In the genomic region with DNA sequence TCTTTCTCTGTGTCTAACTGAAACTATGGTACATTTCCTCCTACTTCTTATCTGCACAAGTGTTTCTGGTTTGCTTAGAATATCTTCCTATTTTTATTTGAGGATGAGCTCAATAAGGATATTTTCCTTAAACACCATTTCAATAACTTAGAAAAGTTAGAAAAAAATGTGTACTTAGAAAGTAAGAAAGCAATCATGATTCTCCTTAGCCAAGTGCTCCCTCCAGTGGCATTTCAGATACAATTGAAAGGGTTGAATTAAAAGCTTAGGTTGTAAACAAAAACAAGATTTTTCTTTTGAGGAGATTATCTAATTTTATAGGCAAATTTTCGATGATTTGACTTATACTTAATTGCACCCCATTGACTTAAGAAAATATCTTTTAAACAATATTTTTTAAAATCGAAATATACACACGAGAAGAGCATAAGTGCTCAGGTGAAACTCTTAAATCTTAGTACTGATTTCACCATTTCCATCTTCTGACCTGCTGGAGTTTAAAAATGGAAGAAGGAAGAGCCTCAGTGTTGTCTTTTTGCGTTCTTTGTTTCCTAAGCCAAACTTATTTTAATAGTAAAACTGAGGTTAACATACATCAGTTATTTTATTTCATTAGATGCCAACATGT, we compare ENCODE assay signal across 9 cellular contexts. TPM values are rescaled to one million over a fixed set of nuclear protein-coding genes. Genes with fewer than 3 reads are reported as not detected.
A peak's percentile ranks its signal among the peaks of the same experiment; 100 is the strongest.
DNase-seq lines count a peak whose midpoint lies in the region; ATAC-seq, FAIRE-seq and TF ChIP-seq lines count a peak whose summit lies in the region.
"Had no signal": no experiment of that assay in that cellular context is flagged by ENCODE, and none has a peak within 500 bp of the region (broad histone marks: within the 10 kb centered on the region; RNA-seq: fewer than 3 reads in every experiment).

No MANE protein-coding gene starts in this region.

- DNase-seq in A673 (ENCODE audit: low spot score): peak; percentile 52
- peak; percentile 40 for DNase-seq in NCI-H1694 (lab: John Stamatoyannopoulos, UW)
- no peak for DNase-seq in activated B cell treated with CpG ODN at 0.5 μM for 24 hours
- DNase-seq in hepatocyte (ENCODE audit: low spot score): peak; percentile 71
- peak; percentile 13 for DNase-seq in stimulated activated naive CD8-positive, alpha-beta T cell treated with anti-CD3 and anti-CD28 coated beads, Interleukin-15, Interleukin-2, amounts not matched to agents 100 U/mL and 50 U/mL, for 24 hours

- H2AFZ ChIP-seq in hepatocyte: no peak overlapping the region

- H3K9me3 Mint-ChIP-seq in activated B cell treated with CpG ODN at 0.5 μM for 24 hours: no peaks in the 10 kb centered on the region

- peaks cover 22% of the 10 kb centered on the region for H3K4me1 Mint-ChIP-seq in activated B cell treated with CpG ODN at 0.5 μM for 24 hours

- H3K27me3 Mint-ChIP-seq in activated B cell treated with CpG ODN at 0.5 μM for 24 hours: no peaks in the 10 kb centered on the region

- no peaks in the 10 kb centered on the region for H3K9me3 ChIP-seq in A673 (ENCODE audit: low read depth, low read length, poor library complexity, severe bottlenecking)
- no peaks in the 10 kb centered on the region for H3K9me3 ChIP-seq in hepatocyte (ENCODE audit: low read depth)

- WGBS in hepatocyte (ENCODE audit: low lambda C conversion rate, missing lambda C conversion rate): 14% methylated on average over 4 of the region's 4 CpGs

- no TSS peak for BruUV-seq in A673 (replicated peaks; lab: Mats Ljungman, UMichigan)

- H3K4me3 Mint-ChIP-seq in activated B cell treated with CpG ODN at 0.5 μM for 24 hours: no peak overlapping the region

- no peaks in the 10 kb centered on the region for H3K9me2 ChIP-seq in hepatocyte (replicated peaks; ENCODE audit: insufficient read depth)

- CTCF ChIA-PET in A673 (lab: Charles Lee) (interaction anchor here (0.6 to 1.3 kb wide), 7 partner anchors 76 to 260 kb away, joined by 3 to 6 read pairs (median 3); no protein-coding TSS in a partner anchor), activated B cell treated with CpG ODN at 0.5 μM for 24 hours (lab: Charles Lee) (interaction anchor here (0.7 to 3.0 kb wide), 33 partner anchors 11 to 1583 kb away, joined by 3 to 73 read pairs (median 5); no protein-coding TSS in a partner anchor)

- no peaks in the 10 kb centered on the region for H3K79me2 ChIP-seq in hepatocyte

- FAIRE-seq in G401.6 (lab: Jason Lieb, UNC): peak; percentile 92

- no peak overlapping the region for H3K27ac Mint-ChIP-seq in activated B cell treated with CpG ODN at 0.5 μM for 24 hours

- no peaks in the 10 kb centered on the region for H3K36me3 ChIP-seq in A673 (ENCODE audit: insufficient read depth, low read length, poor library complexity, severe bottlenecking)
- H3K36me3 ChIP-seq in hepatocyte (replicated peaks; ENCODE audit: insufficient read depth, low read depth): no peaks in the 10 kb centered on the region

- no peaks in the 10 kb centered on the region for H4K20me1 ChIP-seq in hepatocyte (ENCODE audit: insufficient read depth, poor library complexity, severe bottlenecking)

- H3K27ac ChIP-seq in A673 (ENCODE audit: low read depth, low read length, poor library complexity, severe bottlenecking) (no peak overlapping the region), hepatocyte (no peak overlapping the region)

- H3K4me3 ChIP-seq in A673 (ENCODE audit: low read depth, low read length, poor library complexity, severe bottlenecking) (no peak overlapping the region), hepatocyte (no peak overlapping the region)

- ATAC-seq in activated B cell treated with CpG ODN at 0.5 μM for 24 hours (ENCODE audit: low read depth) (no peak), GM18517 (IDR thresholded peaks at IDR 0.05; ENCODE audit: unreplicated experiment) (no peak), GM21723 (IDR thresholded peaks at IDR 0.05; ENCODE audit: unreplicated experiment) (no peak)
- ATAC-seq in stimulated activated naive CD8-positive, alpha-beta T cell treated with anti-CD3 and anti-CD28 coated beads, Interleukin-15, Interleukin-2, amounts not matched to agents 100 U/mL and 50 U/mL, for 24 hours: no peak

- H3K4me2 ChIP-seq in hepatocyte: no peak overlapping the region

- no peaks in the 10 kb centered on the region for H3K36me3 Mint-ChIP-seq in activated B cell treated with CpG ODN at 0.5 μM for 24 hours (ENCODE audit: low read depth)

- intact Hi-C loops in A673 (cut with micrococcal nuclease; ENCODE audit: unreplicated experiment): loop anchor here (1.0 to 10.0 kb wide), 4 partner anchors 146 to 1642 kb away; no protein-coding TSS in a partner anchor
- intact Hi-C loops in activated B cell treated with CpG ODN at 0.5 μM for 24 hours (cut with micrococcal nuclease): loop anchor here (1.0 to 2.0 kb wide), 11 partner anchors 32 to 1580 kb away; a partner anchor contains a TSS

- POLR2A ChIA-PET in A673 (lab: Charles Lee; ENCODE audit: low non-redundant PET) (no interaction called here), activated B cell treated with CpG ODN at 0.5 μM for 24 hours (lab: Charles Lee) (interaction anchor here (0.8 to 1.6 kb wide), 3 partner anchors 94 to 149 kb away, joined by 3 read pairs; no protein-coding TSS in a partner anchor)

- H3K4me1 ChIP-seq in A673 (ENCODE audit: insufficient read depth, low read length, poor library complexity, severe bottlenecking) (no peaks in the 10 kb centered on the region), hepatocyte (ENCODE audit: insufficient read depth) (no peaks in the 10 kb centered on the region)

- H3K27me3 ChIP-seq in A673 (replicated peaks; ENCODE audit: insufficient read depth, low read depth, low read length, poor library complexity) (no peaks in the 10 kb centered on the region), hepatocyte (no peaks in the 10 kb centered on the region)

- peak; percentile 71 for TF ChIP-seq CTCF in A673 (conservative IDR thresholded peaks at IDR 0.05; ENCODE audit: low read depth, low read length)
- TF ChIP-seq CTCF in activated B cell treated with CpG ODN at 0.5 μM for 24 hours (IDR thresholded peaks at IDR 0.05): peak; percentile 55
- TF ChIP-seq CTCF in hepatocyte (IDR thresholded peaks at IDR 0.05; ENCODE audit: poor library complexity): peak; percentile 89

RNA-seq across cellular contexts. Expression of a gene that starts 26.9 kb away (rescaled TPM):
- total RNA-seq in A673 (2021) (not detected in 2 replicates), activated B cell treated with CpG ODN at 0.5 μM for 24 hours (not detected in 2 replicates), hepatocyte (not detected in 2 replicates)
- polyA plus RNA-seq in hepatocyte: not detected in 2 replicates
- polyA plus RNA-seq: esophagus had no signal

RNA-seq across cellular contexts. Expression of a gene that starts 50.8 kb away (rescaled TPM):
- 38.7 and 39.2 TPM in 2 replicates for total RNA-seq in A673 (2021)
- 46.2 and 47.2 TPM in 2 replicates for total RNA-seq in activated B cell treated with CpG ODN at 0.5 μM for 24 hours
- total RNA-seq in hepatocyte: 259 and 273 TPM in 2 replicates
- polyA plus RNA-seq in hepatocyte: 358 and 457 TPM in 2 replicates
